9 cellular contexts compared by ENCODE assay signal in the genomic region with DNA sequence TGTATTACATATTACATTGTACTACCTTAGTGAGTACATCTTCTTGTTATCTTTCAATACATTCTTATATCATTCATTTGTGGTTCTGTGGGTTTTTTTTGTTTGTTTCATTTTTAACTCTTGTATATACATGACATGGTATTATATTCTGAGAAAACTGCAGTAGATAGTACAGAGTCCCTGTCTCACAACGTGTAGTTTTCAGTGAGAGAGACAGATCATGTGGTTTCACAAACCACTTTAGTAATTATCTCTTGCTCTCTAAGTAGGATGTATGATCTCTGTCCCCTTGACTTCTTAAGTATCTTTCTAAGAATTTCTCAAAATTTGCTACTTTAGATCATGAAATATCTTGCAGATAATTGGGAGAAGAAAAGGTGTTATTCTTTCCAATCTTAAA.
"Had no signal": no experiment of that assay in that cellular context is flagged by ENCODE, and none has a peak within 500 bp of the region (broad histone marks: within the 10 kb centered on the region; RNA-seq: fewer than 3 reads in every experiment).

No MANE protein-coding gene starts in this region.

- H3K27ac Mint-ChIP-seq: IgD-negative memory B cell had no signal

- H3K36me3 Mint-ChIP-seq: IgD-negative memory B cell had no signal

- ATAC-seq: HepG2, K562 had no signal

- H3K4me3 Mint-ChIP-seq: IgD-negative memory B cell had no signal

- H3K4me2 ChIP-seq: KMS-11 had no signal

- H3K9ac ChIP-seq: KMS-11 had no signal

- DNase-seq: IMR-90, KBM-7, KG1 had no signal

- H3K27me3 Mint-ChIP-seq: IgD-negative memory B cell had no signal

- FAIRE-seq: HepG2, HTR-8/SVneo, K562 had no signal

- H3K4me3 ChIP-seq: K562 had no signal

- H3K27ac ChIP-seq: HL-60, KMS-11 had no signal

- H3K4me1 Mint-ChIP-seq: IgD-negative memory B cell had no signal
